Comparison of ENCODE assay signal across 1 cellular context in genomic region chr7:87129836-87130235, GRCh38.
TF ChIP-seq lines count a peak whose summit lies in the region.

No MANE protein-coding gene starts in this region.

TF ChIP-seq in GM12878, 131 proteins besides CTCF, POLR2A, EP300 and RAD21 (continued from another document and continues in another):
- TF ChIP-seq RELB (IDR thresholded peaks at IDR 0.05; ENCODE audit: low read depth): no peak
- TF ChIP-seq MXI1 (IDR thresholded peaks at IDR 0.05; ENCODE audit: low read depth, low read length): no peak
- TF ChIP-seq CREM (IDR thresholded peaks at IDR 0.05; ENCODE audit: low read depth): peak; percentile 85
- TF ChIP-seq CHD2 (IDR thresholded peaks at IDR 0.05; ENCODE audit: borderline replicate concordance, low read depth, low read length): no peak
- TF ChIP-seq TCF3 (IDR thresholded peaks at IDR 0.05; ENCODE audit: borderline replicate concordance, insufficient read depth, low read depth, low read length): peak; percentile 78; the same call in 1 of the 2 replicates
- TF ChIP-seq ZBED1 (IDR thresholded peaks at IDR 0.05; ENCODE audit: borderline replicate concordance): peak; percentile 58; the same call in 1 of the 2 replicates
- no peak for TF ChIP-seq BMI1 (IDR thresholded peaks at IDR 0.05; ENCODE audit: borderline replicate concordance)
- no peak for TF ChIP-seq SIN3A (IDR thresholded peaks at IDR 0.05; ENCODE audit: low read depth, low read length)
- no peak for TF ChIP-seq REST (IDR thresholded peaks at IDR 0.05; ENCODE audit: low read depth, low read length)
- TF ChIP-seq ETV6 (conservative IDR thresholded peaks at IDR 0.05 in 1 of 2, IDR thresholded peaks at IDR 0.05 in 1 of 2; ENCODE audit: borderline replicate concordance in 1 of 2, low read depth in 1 of 2): peak in 1 of 2 experiments; percentile 87; a peak in 2 of 4 replicates
- peak; percentile 31; the same call in 1 of the 2 replicates for TF ChIP-seq SPI1 (IDR thresholded peaks at IDR 0.05; ENCODE audit: borderline replicate concordance, insufficient read depth, low read depth, low read length)
- TF ChIP-seq SUZ12 (IDR thresholded peaks at IDR 0.05; ENCODE audit: unreplicated experiment): no peak
- peak; percentile 91 for TF ChIP-seq NFIC (IDR thresholded peaks at IDR 0.05; ENCODE audit: low read depth, low read length)
- no peak for TF ChIP-seq BHLHE40 (IDR thresholded peaks at IDR 0.05; ENCODE audit: borderline replicate concordance in 1 of 2, low read depth in 2 of 2, low read length in 1 of 2)
- TF ChIP-seq SP1 (IDR thresholded peaks at IDR 0.05; ENCODE audit: low read depth, low read length): peak; percentile 27
- no peak for TF ChIP-seq RB1 (IDR thresholded peaks at IDR 0.05; ENCODE audit: borderline replicate concordance)
- TF ChIP-seq, protein P1, sequence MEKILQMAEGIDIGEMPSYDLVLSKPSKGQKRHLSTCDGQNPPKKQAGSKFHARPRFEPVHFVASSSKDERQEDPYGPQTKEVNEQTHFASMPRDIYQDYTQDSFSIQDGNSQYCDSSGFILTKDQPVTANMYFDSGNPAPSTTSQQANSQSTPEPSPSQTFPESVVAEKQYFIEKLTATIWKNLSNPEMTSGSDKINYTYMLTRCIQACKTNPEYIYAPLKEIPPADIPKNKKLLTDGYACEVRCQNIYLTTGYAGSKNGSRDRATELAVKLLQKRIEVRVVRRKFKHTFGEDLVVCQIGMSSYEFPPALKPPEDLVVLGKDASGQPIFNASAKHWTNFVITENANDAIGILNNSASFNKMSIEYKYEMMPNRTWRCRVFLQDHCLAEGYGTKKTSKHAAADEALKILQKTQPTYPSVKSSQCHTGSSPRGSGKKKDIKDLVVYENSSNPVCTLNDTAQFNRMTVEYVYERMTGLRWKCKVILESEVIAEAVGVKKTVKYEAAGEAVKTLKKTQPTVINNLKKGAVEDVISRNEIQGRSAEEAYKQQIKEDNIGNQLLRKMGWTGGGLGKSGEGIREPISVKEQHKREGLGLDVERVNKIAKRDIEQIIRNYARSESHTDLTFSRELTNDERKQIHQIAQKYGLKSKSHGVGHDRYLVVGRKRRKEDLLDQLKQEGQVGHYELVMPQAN (conservative IDR thresholded peaks at IDR 0.05): no peak
- peak; percentile 57 for TF ChIP-seq MEF2B (IDR thresholded peaks at IDR 0.05; ENCODE audit: partially characterized antibody, poor library complexity, severe bottlenecking)
- no peak for TF ChIP-seq IKZF1 (conservative IDR thresholded peaks at IDR 0.05)
- peak; percentile 42; the same call in 1 of the 2 replicates for TF ChIP-seq ATF7 (IDR thresholded peaks at IDR 0.05; ENCODE audit: low read depth)
- peak; percentile 24 for TF ChIP-seq BCL3 (IDR thresholded peaks at IDR 0.05; ENCODE audit: borderline replicate concordance, insufficient read depth, low read depth, low read length, poor library complexity, severe bottlenecking)
- TF ChIP-seq, protein P2, sequence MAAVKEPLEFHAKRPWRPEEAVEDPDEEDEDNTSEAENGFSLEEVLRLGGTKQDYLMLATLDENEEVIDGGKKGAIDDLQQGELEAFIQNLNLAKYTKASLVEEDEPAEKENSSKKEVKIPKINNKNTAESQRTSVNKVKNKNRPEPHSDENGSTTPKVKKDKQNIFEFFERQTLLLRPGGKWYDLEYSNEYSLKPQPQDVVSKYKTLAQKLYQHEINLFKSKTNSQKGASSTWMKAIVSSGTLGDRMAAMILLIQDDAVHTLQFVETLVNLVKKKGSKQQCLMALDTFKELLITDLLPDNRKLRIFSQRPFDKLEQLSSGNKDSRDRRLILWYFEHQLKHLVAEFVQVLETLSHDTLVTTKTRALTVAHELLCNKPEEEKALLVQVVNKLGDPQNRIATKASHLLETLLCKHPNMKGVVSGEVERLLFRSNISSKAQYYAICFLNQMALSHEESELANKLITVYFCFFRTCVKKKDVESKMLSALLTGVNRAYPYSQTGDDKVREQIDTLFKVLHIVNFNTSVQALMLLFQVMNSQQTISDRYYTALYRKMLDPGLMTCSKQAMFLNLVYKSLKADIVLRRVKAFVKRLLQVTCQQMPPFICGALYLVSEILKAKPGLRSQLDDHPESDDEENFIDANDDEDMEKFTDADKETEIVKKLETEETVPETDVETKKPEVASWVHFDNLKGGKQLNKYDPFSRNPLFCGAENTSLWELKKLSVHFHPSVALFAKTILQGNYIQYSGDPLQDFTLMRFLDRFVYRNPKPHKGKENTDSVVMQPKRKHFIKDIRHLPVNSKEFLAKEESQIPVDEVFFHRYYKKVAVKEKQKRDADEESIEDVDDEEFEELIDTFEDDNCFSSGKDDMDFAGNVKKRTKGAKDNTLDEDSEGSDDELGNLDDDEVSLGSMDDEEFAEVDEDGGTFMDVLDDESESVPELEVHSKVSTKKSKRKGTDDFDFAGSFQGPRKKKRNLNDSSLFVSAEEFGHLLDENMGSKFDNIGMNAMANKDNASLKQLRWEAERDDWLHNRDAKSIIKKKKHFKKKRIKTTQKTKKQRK (IDR thresholded peaks at IDR 0.05; ENCODE audit: low read depth, low read length): no peak
- TF ChIP-seq ZZZ3 (IDR thresholded peaks at IDR 0.05; ENCODE audit: control insufficient read depth, insufficient read length, low read depth): no peak
- TF ChIP-seq BCL11A (IDR thresholded peaks at IDR 0.05; ENCODE audit: low read depth, low read length): peak; percentile 78; the same call in 1 of the 2 replicates
- TF ChIP-seq NRF1 (conservative IDR thresholded peaks at IDR 0.05; ENCODE audit: low read depth, low read length): no peak
- TF ChIP-seq RAD51 (IDR thresholded peaks at IDR 0.05): no peak
- no peak for TF ChIP-seq MYB (IDR thresholded peaks at IDR 0.05; ENCODE audit: borderline replicate concordance, low read depth, low read length)
- no peak for TF ChIP-seq CBX3 (IDR thresholded peaks at IDR 0.05; ENCODE audit: borderline replicate concordance, low read depth)
- TF ChIP-seq BACH1 (IDR thresholded peaks at IDR 0.05; ENCODE audit: borderline replicate concordance): no peak
- no peak for TF ChIP-seq NR2C1 (IDR thresholded peaks at IDR 0.05)
- peak; percentile 67; the same call in 1 of the 2 replicates for TF ChIP-seq TCF7 (IDR thresholded peaks at IDR 0.05; ENCODE audit: borderline replicate concordance)
- TF ChIP-seq PRDM15 (CRISPR knock-in tag; IDR thresholded peaks at IDR 0.05): no peak
- TF ChIP-seq GATAD2B (conservative IDR thresholded peaks at IDR 0.05; ENCODE audit: low read depth): no peak
- no peak for TF ChIP-seq HSF1 (IDR thresholded peaks at IDR 0.05; ENCODE audit: low read depth, low read length)
- no peak for TF ChIP-seq MLLT1 (IDR thresholded peaks at IDR 0.05)
- no peak for TF ChIP-seq STAT1 (conservative IDR thresholded peaks at IDR 0.05)
